Comparison of ENCODE assay signal across 8 cellular contexts in the genomic region with DNA sequence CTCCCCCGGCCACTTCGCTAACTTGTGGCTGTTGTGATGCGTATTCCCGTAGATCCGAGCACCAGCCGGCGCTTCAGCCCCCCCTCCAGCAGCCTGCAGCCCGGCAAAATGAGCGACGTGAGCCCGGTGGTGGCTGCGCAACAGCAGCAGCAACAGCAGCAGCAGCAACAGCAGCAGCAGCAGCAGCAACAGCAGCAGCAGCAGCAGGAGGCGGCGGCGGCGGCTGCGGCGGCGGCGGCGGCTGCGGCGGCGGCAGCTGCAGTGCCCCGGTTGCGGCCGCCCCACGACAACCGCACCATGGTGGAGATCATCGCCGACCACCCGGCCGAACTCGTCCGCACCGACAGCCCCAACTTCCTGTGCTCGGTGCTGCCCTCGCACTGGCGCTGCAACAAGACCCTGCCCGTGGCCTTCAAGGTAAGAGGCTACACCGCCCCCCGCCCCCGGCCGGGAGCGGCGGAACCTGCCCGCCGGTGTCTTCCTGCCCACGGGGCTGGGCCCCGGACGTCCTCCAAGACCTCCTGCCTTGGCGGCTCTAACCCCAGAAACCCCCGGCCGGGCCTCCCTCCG. TPM values are rescaled to one million over a fixed set of nuclear protein-coding genes. Genes with fewer than 3 reads are reported as not detected.
DNase-seq lines count a peak whose midpoint lies in the region; ATAC-seq and TF ChIP-seq lines count a peak whose summit lies in the region.

No MANE protein-coding gene starts in this region.

- POLR2A ChIA-PET in CD8-positive, alpha-beta T cell (lab: Charles Lee): interaction anchor here (0.8 to 4.0 kb wide), 8 partner anchors 11 to 446 kb away, joined by 3 to 22 read pairs (median 4); partner anchors contain the start of gene SUPT3H
- POLR2A ChIA-PET in activated CD8-positive, alpha-beta T cell treated with anti-CD3 and anti-CD28 coated beads for 36 hours (lab: Charles Lee): interaction anchor here (1.0 to 3.4 kb wide), 5 partner anchors 8 to 285 kb away, joined by 3 to 20 read pairs (median 4); partner anchors contain the start of gene SUPT3H

- no peaks in the 10 kb centered on the region for H3K36me3 ChIP-seq in CD8-positive, alpha-beta T cell (ENCODE audit: insufficient read depth, low read length)
- H3K36me3 ChIP-seq in Loucy (ENCODE audit: insufficient read depth, low read length) (no peaks in the 10 kb centered on the region), thyroid gland (no peaks in the 10 kb centered on the region)

- H3K9ac ChIP-seq in Loucy (ENCODE audit: low read depth, low read length, poor library complexity, severe bottlenecking): peak overlapping the region; percentile 84

- no peaks in the 10 kb centered on the region for H3K9me2 ChIP-seq in Loucy (replicated peaks; ENCODE audit: low read depth, low read length)

- peaks cover 60% of the 10 kb centered on the region for H3K79me2 ChIP-seq in Loucy (ENCODE audit: insufficient read depth, low read length)

- H3K9me3 Mint-ChIP-seq in CD8-positive, alpha-beta T cell: no peaks in the 10 kb centered on the region
- no peaks in the 10 kb centered on the region for H3K9me3 Mint-ChIP-seq in activated CD8-positive, alpha-beta T cell treated with anti-CD3 and anti-CD28 coated beads for 36 hours

- H3K27ac ChIP-seq in CD8-positive, alpha-beta T cell (ENCODE audit: low read depth, low read length): peak overlapping the region; percentile 62
- H3K27ac ChIP-seq in epithelial cell of prostate (peak overlapping the region; percentile 53), thyroid gland (peak overlapping the region; percentile 18 to 83 (median 64))

- peak overlapping the region; percentile 79 for H3K4me2 ChIP-seq in Loucy (ENCODE audit: low read depth, low read length, poor library complexity, severe bottlenecking)

- peak overlapping the region; percentile 83 for H3K4me3 ChIP-seq in CD8-positive, alpha-beta T cell (ENCODE audit: low read depth, low read length)
- H3K4me3 ChIP-seq in Loucy (ENCODE audit: low read length, poor library complexity, severe bottlenecking) (peak overlapping the region; percentile 84), thyroid gland (replicated peaks in 1 of 3) (peak overlapping the region; percentile 15 to 48 (median 43))

- H2AFZ ChIP-seq in Loucy (ENCODE audit: low read length): peak overlapping the region; percentile 83

- H3K27me3 Mint-ChIP-seq in CD8-positive, alpha-beta T cell (ENCODE audit: low read depth): peaks cover 2% of the 10 kb centered on the region
- H3K27me3 Mint-ChIP-seq in activated CD8-positive, alpha-beta T cell treated with anti-CD3 and anti-CD28 coated beads for 36 hours: no peaks in the 10 kb centered on the region

- H3K4me3 Mint-ChIP-seq in CD8-positive, alpha-beta T cell: peak overlapping the region; percentile 92
- peak overlapping the region; percentile 94 for H3K4me3 Mint-ChIP-seq in activated CD8-positive, alpha-beta T cell treated with anti-CD3 and anti-CD28 coated beads for 36 hours

- ATAC-seq in CD8-positive, alpha-beta T cell: peak; percentile 46
- peak; percentile 31 for ATAC-seq in activated CD8-positive, alpha-beta T cell treated with anti-CD3 and anti-CD28 coated beads for 36 hours
- no peak for ATAC-seq in GM21526 (IDR thresholded peaks at IDR 0.05; ENCODE audit: low FRiP score, unreplicated experiment)

- WGBS in thyroid gland, 2 donors: 0 to 2% methylated on average over 11 to 38 of the region's 55 CpGs

- no peaks in the 10 kb centered on the region for H3K9me3 ChIP-seq in CD8-positive, alpha-beta T cell (ENCODE audit: low read length)
- H3K9me3 ChIP-seq in Loucy (ENCODE audit: insufficient read depth, low read depth, low read length): no peaks in the 10 kb centered on the region
- no peaks in the 10 kb centered on the region for H3K9me3 ChIP-seq in thyroid gland

- no peak for TF ChIP-seq POLR2A in thyroid gland (IDR thresholded peaks at IDR 0.05)

- TF ChIP-seq CTCF in CD8-positive, alpha-beta T cell (IDR thresholded peaks at IDR 0.05): no peak
- no peak for TF ChIP-seq CTCF in Loucy (conservative IDR thresholded peaks at IDR 0.05; ENCODE audit: low read length)
- no peak for TF ChIP-seq CTCF in activated CD8-positive, alpha-beta T cell treated with anti-CD3 and anti-CD28 coated beads for 36 hours (IDR thresholded peaks at IDR 0.05)
- no peak for TF ChIP-seq CTCF in thyroid gland (IDR thresholded peaks at IDR 0.05)

- no peaks in the 10 kb centered on the region; the same call in 1 of the 2 replicates for H3F3A ChIP-seq in Loucy (ENCODE audit: low read depth)

- peaks cover 8% of the 10 kb centered on the region for H3K36me3 Mint-ChIP-seq in CD8-positive, alpha-beta T cell
- peaks cover 2% of the 10 kb centered on the region for H3K36me3 Mint-ChIP-seq in activated CD8-positive, alpha-beta T cell treated with anti-CD3 and anti-CD28 coated beads for 36 hours (ENCODE audit: low read depth)

- H4K20me1 ChIP-seq in Loucy (ENCODE audit: insufficient read depth, low read length, poor library complexity, severe bottlenecking): no peaks in the 10 kb centered on the region

- H3K27ac Mint-ChIP-seq in CD8-positive, alpha-beta T cell: peak overlapping the region; percentile 92
- H3K27ac Mint-ChIP-seq in activated CD8-positive, alpha-beta T cell treated with anti-CD3 and anti-CD28 coated beads for 36 hours: peak overlapping the region; percentile 96

- peaks cover 21% of the 10 kb centered on the region for H3K4me1 ChIP-seq in CD8-positive, alpha-beta T cell (ENCODE audit: insufficient read depth, low read length)
- peaks cover 61% of the 10 kb centered on the region for H3K4me1 ChIP-seq in Loucy (ENCODE audit: insufficient read depth, low read length, poor library complexity, severe bottlenecking)
- peaks cover 26 to 36% of the 10 kb centered on the region in 2 donors for H3K4me1 ChIP-seq in thyroid gland

- intact Hi-C loops in CD8-positive, alpha-beta T cell (cut with DNase I, micrococcal nuclease): loop anchor here (1.0 to 10.0 kb wide), 11 partner anchors 14 to 945 kb away; partner anchors contain the start of gene RUNX2 (in 1 of the 2)
- intact Hi-C loops in activated CD8-positive, alpha-beta T cell treated with anti-CD3 and anti-CD28 coated beads for 36 hours (cut with micrococcal nuclease): loop anchor here (5.0 kb wide), 3 partner anchors 65 to 770 kb away; no protein-coding TSS in a partner anchor
- intact Hi-C loops in thyroid gland (cut with DNase I): loop anchor here (10.0 kb wide), 1 partner anchor 292 kb away; no protein-coding TSS in a partner anchor

- H3K27me3 ChIP-seq in CD8-positive, alpha-beta T cell (ENCODE audit: insufficient read depth, low read length): no peaks in the 10 kb centered on the region
- H3K27me3 ChIP-seq in Loucy (ENCODE audit: insufficient read depth, low read length, poor library complexity, severe bottlenecking) (no peaks in the 10 kb centered on the region), thyroid gland (peaks cover 31% of the 10 kb centered on the region)

- DNase-seq in CD8-positive, alpha-beta T cell: peak; percentile 32 to 81 (median 56)
- DNase-seq in activated CD8-positive, alpha-beta T cell treated with anti-CD3 and anti-CD28 coated beads for 36 hours: peak; percentile 66
- DNase-seq in epithelial cell of prostate (ENCODE audit: low read depth, low spot score) (no peak), myocyte (ENCODE audit: low read depth) (peak; percentile 54), thyroid gland (peak; percentile 32 to 36), NCI-H446 (lab: John Stamatoyannopoulos, UW) (no peak)

- H3K4me1 Mint-ChIP-seq in CD8-positive, alpha-beta T cell (ENCODE audit: low read depth): peaks cover 47% of the 10 kb centered on the region
- peaks cover 27% of the 10 kb centered on the region for H3K4me1 Mint-ChIP-seq in activated CD8-positive, alpha-beta T cell treated with anti-CD3 and anti-CD28 coated beads for 36 hours (ENCODE audit: low read depth)

- CTCF ChIA-PET in CD8-positive, alpha-beta T cell (lab: Charles Lee): interaction anchor here (0.7 to 4.7 kb wide), 6 partner anchors 47 to 767 kb away, joined by 3 to 41 read pairs (median 4); no protein-coding TSS in a partner anchor
- CTCF ChIA-PET in activated CD8-positive, alpha-beta T cell treated with anti-CD3 and anti-CD28 coated beads for 36 hours (lab: Charles Lee): interaction anchor here (1.4 to 3.6 kb wide), 5 partner anchors 9 to 766 kb away, joined by 3 to 16 read pairs (median 8); no protein-coding TSS in a partner anchor

RNA-seq across cellular contexts. Expression of gene SUPT3H, which starts 44.9 kb away (rescaled TPM):
- 10 to 100 TPM in 1 of 2 experiments, 1 to 10 TPM in 1; 9.4 to 10.7 TPM for total RNA-seq in CD8-positive, alpha-beta T cell
- 10 to 100 TPM; 20.0 to 20.2 TPM for total RNA-seq in activated CD8-positive, alpha-beta T cell treated with anti-CD3 and anti-CD28 coated beads for 36 hours
- 3.4 and 7.8 TPM in 2 replicates for total RNA-seq in myocyte
- 7.6 TPM for polyA plus RNA-seq in myocyte (2012)
- 10 to 100 TPM in 3 of 4 donors, 1 to 10 TPM in 1; 9.8 to 21.6 (median 11.1) TPM for total RNA-seq in thyroid gland

Comparison
In these comparisons a context has a peak if more than half of its experiments do, and no peak if none do; other contexts are left out.
1. DNase-seq: peak in CD8-positive, alpha-beta T cell (7 of 7), activated CD8-positive, alpha-beta T cell treated with anti-CD3 and anti-CD28 coated beads for 36 hours (single experiment), myocyte (single experiment) and thyroid gland (2 of 2); none in epithelial cell of prostate (single experiment) and NCI-H446 (0 of 2).
2. Peak in every context shown above with its lines, with median percentiles within 50 percentile points of each other: H3K27ac ChIP-seq and H3K4me3 ChIP-seq.